Comparison of ENCODE assay signal across 8 cellular contexts in the genomic region with DNA sequence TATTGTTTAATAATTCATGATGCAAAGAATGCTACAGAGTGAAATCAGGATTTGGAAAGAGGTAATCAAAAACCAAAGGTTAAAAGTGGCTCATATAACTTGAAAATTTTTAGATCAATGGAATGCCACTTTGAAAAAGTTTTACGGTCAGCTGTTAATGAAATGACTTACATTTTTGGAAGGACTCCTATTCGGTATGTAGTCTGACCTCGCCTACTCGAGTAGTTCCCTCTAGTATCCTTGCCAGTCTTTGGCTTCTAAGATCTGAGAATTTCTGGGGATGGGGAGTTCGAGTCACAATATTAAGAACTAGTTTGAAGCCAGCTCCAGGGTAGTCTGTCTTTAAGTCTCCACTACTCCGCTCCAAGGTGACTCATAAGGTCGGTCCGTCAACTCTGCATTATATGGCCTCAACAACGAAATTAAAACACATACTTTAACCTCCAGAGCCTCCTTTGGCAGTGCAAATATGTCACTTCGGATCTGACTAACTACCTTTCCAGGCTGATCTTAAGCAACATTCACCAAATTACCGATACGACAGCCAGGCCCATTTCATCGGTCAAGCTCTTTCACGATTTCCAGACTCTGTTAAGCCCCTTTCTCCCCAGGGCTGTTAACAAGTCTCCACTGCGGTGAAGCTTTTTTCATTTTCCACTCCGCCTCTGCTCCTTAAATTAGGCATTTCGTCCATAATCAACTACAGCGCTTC. TPM values are rescaled to one million over a fixed set of nuclear protein-coding genes. Genes with fewer than 3 reads are reported as not detected.
A peak's percentile ranks its signal among the peaks of the same experiment; 100 is the strongest.
DNase-seq lines count a peak whose midpoint lies in the region; ATAC-seq and TF ChIP-seq lines count a peak whose summit lies in the region.

No MANE protein-coding gene starts in this region.

- ATAC-seq in GM19035 (IDR thresholded peaks at IDR 0.05; ENCODE audit: unreplicated experiment): peak; percentile 7
- peak; percentile 0 for ATAC-seq in HG03280 (IDR thresholded peaks at IDR 0.05; ENCODE audit: unreplicated experiment)
- ATAC-seq in naive B cell (ENCODE audit: low read depth in 2 of 2): peak in 1 of 2 donors; percentile 0

- H3K36me3 Mint-ChIP-seq in naive B cell: peaks cover 5 to 8% of the 10 kb centered on the region in 2 donors

- H3K79me2 ChIP-seq in SK-N-SH (ENCODE audit: insufficient read depth): peaks cover 66% of the 10 kb centered on the region

- H3K27me3 ChIP-seq in BLaER1 (no peaks in the 10 kb centered on the region), SK-N-SH (ENCODE audit: insufficient read depth) (no peaks in the 10 kb centered on the region)

- TF ChIP-seq CTCF in SK-N-SH (IDR thresholded peaks at IDR 0.05): 0 out of 2 replicates have a peak, but pooled peaks have one; percentile 5

- H3K4me1 ChIP-seq in BLaER1 (peaks cover 39% of the 10 kb centered on the region), SK-N-SH (ENCODE audit: control insufficient read depth in 1 of 2, insufficient read depth in 2 of 2, low read depth in 1 of 2, low read length in 1 of 2) (peaks cover 16 to 23% of the 10 kb centered on the region in 2 experiments; a peak in 3 of 4 replicates)

- TF ChIP-seq RAD21 in SK-N-SH (IDR thresholded peaks at IDR 0.05; ENCODE audit: low read length): no peak

- DNase-seq in SK-N-SH (peak; percentile 38), erythroblast (lab: John Stamatoyannopoulos, UW) (peak; percentile 76 to 84), naive B cell (no peak), NCI-H1417 treated with DMSO at 0.1 percent for 48 hours (lab: John Stamatoyannopoulos, UW) (no peak)
- DNase-seq in stimulated activated naive CD4-positive, alpha-beta T cell (lab: John Stamatoyannopoulos, UW): no peak

- H3K36me3 ChIP-seq in BLaER1 (peaks cover 21% of the 10 kb centered on the region), SK-N-SH (replicated peaks in 1 of 2; ENCODE audit: control insufficient read depth in 1 of 2, insufficient read depth in 2 of 2, low read length in 1 of 2) (peaks cover 0 to 11% of the 10 kb centered on the region in 2 experiments)

- H3K9me2 ChIP-seq in SK-N-SH: no peaks in the 10 kb centered on the region

- H3K9me3 Mint-ChIP-seq in naive B cell: peaks cover 0 to 2% (median 0%) of the 10 kb centered on the region in 7 donors

- H3K27me3 Mint-ChIP-seq in naive B cell: no peaks in the 10 kb centered on the region

- POLR2A ChIA-PET in SK-N-SH (lab: Yijun Ruan, JAX): interaction anchor here (0.7 to 2.5 kb wide), 3 partner anchors 123 to 223 kb away, joined by 3 to 19 read pairs (median 3); a partner anchor contains a TSS

- 3% methylated on average over 18 of the region's 18 CpGs for WGBS in SK-N-SH (ENCODE audit: low lambda C conversion rate)

- peaks cover 26% of the 10 kb centered on the region for H3F3A ChIP-seq in SK-N-SH (replicated peaks; ENCODE audit: insufficient read depth)

- peaks cover 27 to 52% (median 33%) of the 10 kb centered on the region in 3 donors for H3K4me1 Mint-ChIP-seq in naive B cell

- peak overlapping the region; percentile 84 for H3K4me2 ChIP-seq in BLaER1
- H3K4me2 ChIP-seq in SK-N-SH: peak overlapping the region; percentile 87

- CTCF ChIA-PET in SK-N-SH (lab: Yijun Ruan, JAX): interaction anchor here (1.0 to 2.6 kb wide), 10 partner anchors 11 to 270 kb away, joined by 3 to 14 read pairs (median 4); no protein-coding TSS in a partner anchor

- H3K27ac Mint-ChIP-seq in naive B cell: peak overlapping the region; percentile 98 to 100 (median 100)

- H3K9me3 ChIP-seq in BLaER1: peaks cover 18% of the 10 kb centered on the region
- no peaks in the 10 kb centered on the region for H3K9me3 ChIP-seq in SK-N-SH

- TF ChIP-seq POLR2A in erythroblast (IDR thresholded peaks at IDR 0.05; ENCODE audit: low read length): no peak

- H3K4me3 Mint-ChIP-seq in naive B cell: peak overlapping the region; percentile 92 to 100 (median 99)

- H3K27ac ChIP-seq in BLaER1: peak overlapping the region; percentile 98
- H3K27ac ChIP-seq in SK-N-SH (ENCODE audit: low read depth in 2 of 2, low read length in 1 of 2): peak overlapping the region; percentile 90 to 94

- H4K20me1 ChIP-seq in BLaER1: peaks cover 41% of the 10 kb centered on the region
- H4K20me1 ChIP-seq in SK-N-SH (ENCODE audit: insufficient read depth): peaks cover 30% of the 10 kb centered on the region

- peak overlapping the region; percentile 97 for H3K9ac ChIP-seq in BLaER1
- H3K9ac ChIP-seq in SK-N-SH: peak overlapping the region; percentile 79

- TF ChIP-seq EP300 in SK-N-SH (IDR thresholded peaks at IDR 0.05; ENCODE audit: borderline replicate concordance in 1 of 2, low read depth in 1 of 2, low read length in 1 of 2): no peak

- H3K4me3 ChIP-seq in BLaER1 (peak overlapping the region; percentile 97), SK-N-SH (ENCODE audit: low read depth in 2 of 2, low read length in 1 of 2) (peak overlapping the region; percentile 91 to 97)

- H2AFZ ChIP-seq in SK-N-SH (ENCODE audit: low read depth): peak overlapping the region; percentile 97

TF ChIP-seq in SK-N-SH, 30 proteins besides CTCF, POLR2A, EP300 and RAD21:
- TF ChIP-seq TEAD4 (IDR thresholded peaks at IDR 0.05; ENCODE audit: borderline replicate concordance, insufficient read depth): no peak
- TF ChIP-seq POLR2AphosphoS5 (IDR thresholded peaks at IDR 0.05; ENCODE audit: low read depth, low read length): no peak
- TF ChIP-seq, protein P1, sequence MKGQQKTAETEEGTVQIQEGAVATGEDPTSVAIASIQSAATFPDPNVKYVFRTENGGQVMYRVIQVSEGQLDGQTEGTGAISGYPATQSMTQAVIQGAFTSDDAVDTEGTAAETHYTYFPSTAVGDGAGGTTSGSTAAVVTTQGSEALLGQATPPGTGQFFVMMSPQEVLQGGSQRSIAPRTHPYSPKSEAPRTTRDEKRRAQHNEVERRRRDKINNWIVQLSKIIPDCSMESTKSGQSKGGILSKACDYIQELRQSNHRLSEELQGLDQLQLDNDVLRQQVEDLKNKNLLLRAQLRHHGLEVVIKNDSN (IDR thresholded peaks at IDR 0.05; ENCODE audit: borderline replicate concordance, low read depth): no peak
- TF ChIP-seq JUND (IDR thresholded peaks at IDR 0.05): no peak
- TF ChIP-seq SIN3A (IDR thresholded peaks at IDR 0.05; ENCODE audit: borderline replicate concordance, low read depth, low read length): no peak
- no peak for TF ChIP-seq EZH2phosphoT487 (IDR thresholded peaks at IDR 0.05; ENCODE audit: borderline replicate concordance, low read depth)
- no peak for TF ChIP-seq GABPA (IDR thresholded peaks at IDR 0.05; ENCODE audit: low read depth)
- TF ChIP-seq ELF1 (IDR thresholded peaks at IDR 0.05): no peak
- TF ChIP-seq TCF12 (IDR thresholded peaks at IDR 0.05): no peak; the same call in 1 of the 2 replicates
- TF ChIP-seq, protein P2, sequence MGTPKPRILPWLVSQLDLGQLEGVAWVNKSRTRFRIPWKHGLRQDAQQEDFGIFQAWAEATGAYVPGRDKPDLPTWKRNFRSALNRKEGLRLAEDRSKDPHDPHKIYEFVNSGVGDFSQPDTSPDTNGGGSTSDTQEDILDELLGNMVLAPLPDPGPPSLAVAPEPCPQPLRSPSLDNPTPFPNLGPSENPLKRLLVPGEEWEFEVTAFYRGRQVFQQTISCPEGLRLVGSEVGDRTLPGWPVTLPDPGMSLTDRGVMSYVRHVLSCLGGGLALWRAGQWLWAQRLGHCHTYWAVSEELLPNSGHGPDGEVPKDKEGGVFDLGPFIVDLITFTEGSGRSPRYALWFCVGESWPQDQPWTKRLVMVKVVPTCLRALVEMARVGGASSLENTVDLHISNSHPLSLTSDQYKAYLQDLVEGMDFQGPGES (IDR thresholded peaks at IDR 0.05; ENCODE audit: low read depth, low read length): no peak
- no peak for TF ChIP-seq RFX5 (IDR thresholded peaks at IDR 0.05; ENCODE audit: low read length)
- no peak for TF ChIP-seq NRF1 (IDR thresholded peaks at IDR 0.05; ENCODE audit: low read depth, low read length)
- TF ChIP-seq TAF1 (IDR thresholded peaks at IDR 0.05; ENCODE audit: borderline replicate concordance, low read depth, low read length): no peak
- TF ChIP-seq FOXM1 (IDR thresholded peaks at IDR 0.05; ENCODE audit: low read depth): no peak
- TF ChIP-seq, protein P3, sequence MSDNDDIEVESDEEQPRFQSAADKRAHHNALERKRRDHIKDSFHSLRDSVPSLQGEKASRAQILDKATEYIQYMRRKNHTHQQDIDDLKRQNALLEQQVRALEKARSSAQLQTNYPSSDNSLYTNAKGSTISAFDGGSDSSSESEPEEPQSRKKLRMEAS (IDR thresholded peaks at IDR 0.05; ENCODE audit: low read depth): no peak
- TF ChIP-seq CHD2 (IDR thresholded peaks at IDR 0.05; ENCODE audit: low read length, partially characterized antibody): no peak
- TF ChIP-seq MXI1 (IDR thresholded peaks at IDR 0.05; ENCODE audit: low read depth, low read length): no peak
- no peak for TF ChIP-seq FOSL2 (IDR thresholded peaks at IDR 0.05; ENCODE audit: borderline replicate concordance, low read depth)
- TF ChIP-seq, protein P4, sequence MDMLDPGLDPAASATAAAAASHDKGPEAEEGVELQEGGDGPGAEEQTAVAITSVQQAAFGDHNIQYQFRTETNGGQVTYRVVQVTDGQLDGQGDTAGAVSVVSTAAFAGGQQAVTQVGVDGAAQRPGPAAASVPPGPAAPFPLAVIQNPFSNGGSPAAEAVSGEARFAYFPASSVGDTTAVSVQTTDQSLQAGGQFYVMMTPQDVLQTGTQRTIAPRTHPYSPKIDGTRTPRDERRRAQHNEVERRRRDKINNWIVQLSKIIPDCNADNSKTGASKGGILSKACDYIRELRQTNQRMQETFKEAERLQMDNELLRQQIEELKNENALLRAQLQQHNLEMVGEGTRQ (IDR thresholded peaks at IDR 0.05; ENCODE audit: borderline replicate concordance, low read depth, low read length): no peak
- no peak for TF ChIP-seq MEF2A (IDR thresholded peaks at IDR 0.05; ENCODE audit: borderline replicate concordance, low read depth)
TF ChIP-seq in SK-N-SH: peak in this region for 0.

RNA-seq across cellular contexts. Expression of a gene that starts 0.7 kb away (rescaled TPM):
- 7.1 and 7.8 TPM in 2 replicates for polyA plus RNA-seq in SK-N-SH (2012; rRNA removed)
- polyA plus RNA-seq in SK-N-SH (2012; cell fraction: cytosol; rRNA removed): 9.9 and 12.4 TPM in 2 replicates
- polyA plus RNA-seq in SK-N-SH (2012; cell fraction: nucleus; rRNA removed): 4.2 and 8.4 TPM in 2 replicates
- 10 to 100 TPM; 22.5 to 57.4 (median 53.4) TPM for polyA plus RNA-seq in naive B cell (ENCODE audit: low read depth in 6 of 6)

RNA-seq across cellular contexts. Expression of a gene that starts 1.7 kb away (rescaled TPM):
- polyA plus RNA-seq in SK-N-SH (2012; rRNA removed): 75.9 and 101 TPM in 2 replicates
- 95.9 and 108 TPM in 2 replicates for polyA plus RNA-seq in SK-N-SH (2012; cell fraction: cytosol; rRNA removed)
- polyA plus RNA-seq in SK-N-SH (2012; cell fraction: nucleus; rRNA removed): 34.3 and 43.0 TPM in 2 replicates
- 100 to 1,000 TPM in 5 of 6 donors, 10 to 100 TPM in 1; 94.9 to 165 (median 123) TPM for polyA plus RNA-seq in naive B cell (ENCODE audit: low read depth in 6 of 6)

RNA-seq across cellular contexts. Expression of a gene that starts 20.6 kb away (rescaled TPM):
- polyA plus RNA-seq in SK-N-SH (2012; rRNA removed) (20.3 and 22.9 TPM in 2 replicates), naive B cell (ENCODE audit: low read depth in 6 of 6) (1 to 10 TPM in 1 of 6 donors, under 1 TPM in 5; 0.24 to 1.0 (median 0.55) TPM)
- polyA plus RNA-seq in SK-N-SH (2012; cell fraction: cytosol; rRNA removed): 26.7 and 33.6 TPM in 2 replicates
- 4.5 and 7.4 TPM in 2 replicates for polyA plus RNA-seq in SK-N-SH (2012; cell fraction: nucleus; rRNA removed)

Comparison
In these comparisons a context has a peak if more than half of its experiments do, and no peak if none do; other contexts are left out.
1. DNase-seq: peak in SK-N-SH (single experiment) and erythroblast (2 of 2); none in naive B cell (single experiment), stimulated activated naive CD4-positive, alpha-beta T cell (0 of 6) and NCI-H1417 treated with DMSO at 0.1 percent for 48 hours (single experiment).